7 cellular contexts compared by ENCODE assay signal in the genomic region with DNA sequence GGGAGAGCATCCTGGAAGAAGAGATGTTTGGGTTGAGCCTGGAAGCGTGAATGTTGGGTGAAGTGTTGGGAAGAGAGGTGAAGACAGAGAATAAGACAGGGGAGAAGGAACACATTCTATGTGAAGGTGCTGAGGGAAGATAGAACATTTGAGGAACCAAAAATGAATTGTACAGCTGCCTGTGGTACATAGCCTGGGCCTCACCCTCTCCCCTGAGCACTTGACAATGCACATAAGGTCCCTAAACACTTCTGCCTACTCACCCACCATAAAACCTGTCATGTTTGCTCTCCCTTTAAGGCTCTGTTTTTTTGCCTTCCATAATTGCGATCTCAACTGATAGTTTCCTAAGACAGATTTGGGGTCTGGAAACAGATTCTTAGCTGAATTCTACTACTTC. TPM values are rescaled to one million over a fixed set of nuclear protein-coding genes. Genes with fewer than 3 reads are reported as not detected.
DNase-seq lines count a peak whose midpoint lies in the region; ATAC-seq, FAIRE-seq and TF ChIP-seq lines count a peak whose summit lies in the region.
"Not testable (repeated sequence)": the region's sequence is repeated elsewhere in the genome, so short reads cannot be mapped to it uniquely, and the experiment has no call there.

No MANE protein-coding gene starts in this region.

- DNase-seq in GM12891 (ENCODE audit: insufficient read length, low spot score); GM19239 (ENCODE audit: insufficient read length, low spot score); activated CD8-positive, alpha-beta T cell treated with anti-CD3 and anti-CD28 coated beads, Interleukin-2, amount 10 ng/mL, durations not matched to agents 7 days and 5 days; left colon; naive B cell; urothelium cell line (ENCODE audit: low spot score): not testable (repeated sequence)

- H3K4me2 ChIP-seq in OCI-LY1 (ENCODE audit: low read length), result not testable (repeated sequence)

- H3K27me3 Mint-ChIP-seq in activated CD8-positive, alpha-beta T cell treated with anti-CD3 and anti-CD28 coated beads, Interleukin-2, amount 10 ng/mL, durations not matched to agents 7 days and 5 days (ENCODE audit: low read depth); naive B cell: not testable (repeated sequence)

- peak; percentile 23 for ATAC-seq in activated CD8-positive, alpha-beta T cell treated with anti-CD3 and anti-CD28 coated beads, Interleukin-2, amount 10 ng/mL, durations not matched to agents 7 days and 5 days
- peak; percentile 35 for ATAC-seq in left colon
- peak; percentile 86 to 88 for ATAC-seq in naive B cell (ENCODE audit: low read depth in 2 of 2)

- CTCF ChIA-PET in activated CD8-positive, alpha-beta T cell treated with anti-CD3 and anti-CD28 coated beads, Interleukin-2, amount 10 ng/mL, durations not matched to agents 7 days and 5 days (lab: Charles Lee), result not testable (repeated sequence)

- TF ChIP-seq POLR2A in GM12891 (IDR thresholded peaks at IDR 0.05; ENCODE audit: low read depth, low read length), result not testable (repeated sequence)

- H3K36me3 Mint-ChIP-seq in activated CD8-positive, alpha-beta T cell treated with anti-CD3 and anti-CD28 coated beads, Interleukin-2, amount 10 ng/mL, durations not matched to agents 7 days and 5 days (ENCODE audit: low read depth); naive B cell: not testable (repeated sequence)

- H3K9me3 ChIP-seq in OCI-LY1 (ENCODE audit: low read length), result not testable (repeated sequence)

- intact Hi-C loops in left colon (cut with DNase I, micrococcal nuclease), result not testable (repeated sequence)

- H3K27ac ChIP-seq in OCI-LY1 (ENCODE audit: low read depth, low read length, poor library complexity, severe bottlenecking), result peak overlapping the region; percentile 56

- not testable (repeated sequence) for H3K27ac Mint-ChIP-seq in activated CD8-positive, alpha-beta T cell treated with anti-CD3 and anti-CD28 coated beads, Interleukin-2, amount 10 ng/mL, durations not matched to agents 7 days and 5 days; naive B cell

- H3K27me3 ChIP-seq in OCI-LY1 (ENCODE audit: insufficient read depth, low read length), result not testable (repeated sequence)

- not testable (repeated sequence) for H3K4me3 Mint-ChIP-seq in activated CD8-positive, alpha-beta T cell treated with anti-CD3 and anti-CD28 coated beads, Interleukin-2, amount 10 ng/mL, durations not matched to agents 7 days and 5 days; naive B cell

- not testable (repeated sequence) for H3K9ac ChIP-seq in OCI-LY1 (ENCODE audit: low read length)

- H2AFZ ChIP-seq in OCI-LY1 (ENCODE audit: low read length), result not testable (repeated sequence)

- TF ChIP-seq CTCF in OCI-LY1 (IDR thresholded peaks at IDR 0.05; ENCODE audit: low read length), result not testable (repeated sequence)

- peaks cover 34% of the 10 kb centered on the region for H3K4me1 ChIP-seq in OCI-LY1 (ENCODE audit: insufficient read depth, low read length, severe bottlenecking)

- H3K4me1 Mint-ChIP-seq in activated CD8-positive, alpha-beta T cell treated with anti-CD3 and anti-CD28 coated beads, Interleukin-2, amount 10 ng/mL, durations not matched to agents 7 days and 5 days (ENCODE audit: low read depth), result not testable (repeated sequence)
- peaks cover 4 to 26% (median 6%) of the 10 kb centered on the region in 3 donors for H3K4me1 Mint-ChIP-seq in naive B cell

- not testable (repeated sequence) for H3K36me3 ChIP-seq in OCI-LY1 (ENCODE audit: insufficient read depth, low read length)

- H3K4me3 ChIP-seq in OCI-LY1 (ENCODE audit: low read depth, low read length, poor library complexity, severe bottlenecking), result peak overlapping the region; percentile 50

- H4K20me1 ChIP-seq in OCI-LY1 (ENCODE audit: insufficient read depth, low read length), result not testable (repeated sequence)

- not testable (repeated sequence) for H3K9me3 Mint-ChIP-seq in activated CD8-positive, alpha-beta T cell treated with anti-CD3 and anti-CD28 coated beads, Interleukin-2, amount 10 ng/mL, durations not matched to agents 7 days and 5 days (ENCODE audit: insufficient read depth); naive B cell

- not testable (repeated sequence) for H3F3A ChIP-seq in OCI-LY1 (ENCODE audit: insufficient read depth, low read length)

- H3K9me2 ChIP-seq in OCI-LY1 (ENCODE audit: low read depth, low read length), result not testable (repeated sequence)

- not testable (repeated sequence) for H3K79me2 ChIP-seq in OCI-LY1 (ENCODE audit: insufficient read depth, low read length)

- FAIRE-seq in GM12891 (lab: Jason Lieb, UNC) (peak; percentile 82), GM19239 (lab: Jason Lieb, UNC) (peak; percentile 57), urothelium cell line (lab: Jason Lieb, UNC) (peak; percentile 52)

- POLR2A ChIA-PET in activated CD8-positive, alpha-beta T cell treated with anti-CD3 and anti-CD28 coated beads, Interleukin-2, amount 10 ng/mL, durations not matched to agents 7 days and 5 days (lab: Charles Lee), result not testable (repeated sequence)

RNA-seq across cellular contexts. Expression of a gene that starts 41.5 kb away (rescaled TPM):
- 2.0 TPM for polyA plus RNA-seq in GM12891 (2012; ENCODE audit: low read depth, missing spikeins)
- 10 to 100 TPM; 71.5 to 77.5 TPM for total RNA-seq in activated CD8-positive, alpha-beta T cell treated with anti-CD3 and anti-CD28 coated beads, Interleukin-2, amount 10 ng/mL, durations not matched to agents 7 days and 5 days
- 10 to 100 TPM; 50.7 to 66.6 TPM for total RNA-seq in left colon
- 10 to 100 TPM; 45.8 to 70.9 (median 64.7) TPM for polyA plus RNA-seq in naive B cell (ENCODE audit: low read depth in 6 of 6)

Comparison
In these comparisons a context has a peak if more than half of its experiments do, and no peak if none do; other contexts are left out.
1. ATAC-seq: peak in every context shown above with its lines; median percentile 87 in naive B cell; 35 in left colon; 23 in activated CD8-positive, alpha-beta T cell treated with anti-CD3 and anti-CD28 coated beads, Interleukin-2, amount 10 ng/mL, durations not matched to agents 7 days and 5 days.